Comparison of ENCODE assay signal across 5 cellular contexts in the genomic region with DNA sequence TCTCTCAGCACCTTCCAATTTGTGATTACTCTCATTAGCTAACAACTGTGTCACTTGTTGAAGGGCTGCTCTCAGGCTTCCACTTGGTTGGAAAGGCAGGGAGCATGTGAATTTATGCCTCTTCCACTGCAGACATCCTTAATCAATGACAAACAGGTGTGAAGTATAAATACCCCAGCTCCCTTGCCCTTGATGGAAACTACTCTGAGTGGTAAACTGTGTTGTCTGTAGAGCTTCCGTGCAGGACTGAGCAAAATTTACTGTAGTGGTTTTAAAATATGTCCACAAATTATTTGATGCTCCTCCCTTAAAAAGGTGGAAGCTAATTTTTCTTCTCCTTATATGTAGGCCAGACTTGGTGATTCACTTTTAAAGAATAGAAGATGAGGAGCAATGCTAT.
"Had no signal": no experiment of that assay in that cellular context is flagged by ENCODE, and none has a peak within 500 bp of the region (broad histone marks: within the 10 kb centered on the region; RNA-seq: fewer than 3 reads in every experiment).

No MANE protein-coding gene starts in this region.

- H3K27ac Mint-ChIP-seq: IgD-negative memory B cell had no signal

- DNase-seq: IMR-90, KBM-7 had no signal

- H3K4me3 Mint-ChIP-seq: IgD-negative memory B cell had no signal

- H3K36me3 Mint-ChIP-seq: IgD-negative memory B cell had no signal

- H3K4me3 ChIP-seq: K562 had no signal

- H3K27ac ChIP-seq: HL-60 had no signal
